Comparison of ENCODE assay signal across 8 cellular contexts in genomic region chr19:4803736-4804695, GRCh38. TPM values are rescaled to one million over a fixed set of nuclear protein-coding genes. Genes with fewer than 3 reads are reported as not detected.
DNase-seq lines count a peak whose midpoint lies in the region; ATAC-seq and TF ChIP-seq lines count a peak whose summit lies in the region.

No MANE protein-coding gene starts in this region.

- no peak overlapping the region for H3K27ac ChIP-seq in suprapubic skin

- 64% methylated on average over 21 of the region's 33 CpGs for WGBS in suprapubic skin

- H3K27me3 ChIP-seq in suprapubic skin = no peaks in the 10 kb centered on the region

- no peak for ATAC-seq in GM18861 (IDR thresholded peaks at IDR 0.05; ENCODE audit: unreplicated experiment)

- peak; percentile 23 to 77 for TF ChIP-seq CTCF in suprapubic skin (IDR thresholded peaks at IDR 0.05)

- H3K4me1 ChIP-seq in suprapubic skin = peaks cover 21% of the 10 kb centered on the region

- H3K36me3 ChIP-seq in suprapubic skin = no peaks in the 10 kb centered on the region

- H3K4me3 ChIP-seq in suprapubic skin = no peak overlapping the region

- H3K9me3 ChIP-seq in suprapubic skin = no peaks in the 10 kb centered on the region

- TF ChIP-seq EP300 in suprapubic skin (IDR thresholded peaks at IDR 0.05) = no peak

- no peak for TF ChIP-seq POLR2A in suprapubic skin (IDR thresholded peaks at IDR 0.05)

- peak; percentile 61 for DNase-seq in activated gamma-delta T cell treated with Interleukin-2 at 50 U/mL for 16 hours
- DNase-seq in activated gamma-delta T cell (lab: John Stamatoyannopoulos, UW) = no peak
- peak; percentile 17 for DNase-seq in NCI-H345 treated with DMSO at 0.1 percent for 48 hours (lab: John Stamatoyannopoulos, UW; ENCODE audit: unreplicated experiment)
- DNase-seq in activated CD4-positive, alpha-beta T cell treated with anti-CD3 and anti-CD28 coated beads, Interleukin-2, amount 50 U/mL, for 48 hours = peak; percentile 64 to 71
- peak; percentile 57 for DNase-seq in effector CD4-positive, alpha-beta T cell
- peak; percentile 68 for DNase-seq in myocyte (ENCODE audit: low read depth)
- no peak for DNase-seq in suprapubic skin (ENCODE audit: low spot score in 2 of 2)

RNA-seq across cellular contexts. Expression of gene FEM1A, which starts 12.5 kb away (rescaled TPM):
- total RNA-seq in myocyte (42.1 and 46.4 TPM in 2 replicates), suprapubic skin (10 to 100 TPM; 29.6 to 51.8 (median 41.1) TPM)
- polyA plus RNA-seq in myocyte (2012) = 2.7 TPM

RNA-seq across cellular contexts. Expression of gene TICAM1, which starts 27.5 kb away (rescaled TPM):
- total RNA-seq in myocyte (4.4 and 4.6 TPM in 2 replicates), suprapubic skin (10 to 100 TPM; 16.5 to 28.3 (median 20.3) TPM)
- polyA plus RNA-seq in myocyte (2012) = 12.0 TPM

Comparison
In these comparisons a context has a peak if more than half of its experiments do, and no peak if none do; other contexts are left out.
1. DNase-seq: peak in activated gamma-delta T cell treated with Interleukin-2 at 50 U/mL for 16 hours (single experiment), NCI-H345 treated with DMSO at 0.1 percent for 48 hours (single experiment), activated CD4-positive, alpha-beta T cell treated with anti-CD3 and anti-CD28 coated beads, Interleukin-2, amount 50 U/mL, for 48 hours (2 of 2), effector CD4-positive, alpha-beta T cell (single experiment) and myocyte (single experiment); none in activated gamma-delta T cell (single experiment) and suprapubic skin (0 of 2).